17 cellular contexts compared by ENCODE assay signal in genomic region chr17:80888276-80889160, GRCh38.
DNase-seq lines count a peak whose midpoint lies in the region; ATAC-seq and TF ChIP-seq lines count a peak whose summit lies in the region.
"Had no signal": no experiment of that assay in that cellular context is flagged by ENCODE, and none has a peak within 500 bp of the region (broad histone marks: within the 10 kb centered on the region; RNA-seq: fewer than 3 reads in every experiment).

No MANE protein-coding gene starts in this region.

- no peaks in the 10 kb centered on the region for H3K9me3 ChIP-seq in CD4-positive, alpha-beta memory T cell (ENCODE audit: control insufficient read depth in 1 of 2, low read length in 2 of 2)
- H3K9me3 ChIP-seq in lower lobe of right lung (no peaks in the 10 kb centered on the region), gastroesophageal sphincter (no peaks in the 10 kb centered on the region)
- H3K9me3 ChIP-seq: ascending aorta, psoas muscle, SJSA1 had no signal

- peaks cover 67% of the 10 kb centered on the region for H3K36me3 Mint-ChIP-seq in activated CD8-positive, alpha-beta memory T cell treated with anti-CD3 and anti-CD28 coated beads, Interleukin-2, amount 10 ng/mL, durations not matched to agents 7 days and 5 days
- H3K36me3 Mint-ChIP-seq in CD4-positive, alpha-beta memory T cell = peaks cover 17 to 39% of the 10 kb centered on the region in 2 donors
- H3K36me3 Mint-ChIP-seq in activated T-helper 2 cell treated with anti-CD3 and anti-CD28 coated beads, Interferon-gamma antibody, Interleukin-2, Interleukin-4, amounts not matched to agents 10 μg/mL and 5 μg/mL and 100 μg/mL, durations not matched to agents 14 hours and 24 hours and 36 hours (ENCODE audit: low read depth) = peaks cover 78% of the 10 kb centered on the region

- POLR2A ChIA-PET in CD4-positive, alpha-beta memory T cell (lab: Charles Lee; ENCODE audit: partially characterized antibody) = interaction anchor here (0.8 to 1.7 kb wide), 5 partner anchors 11 to 434 kb away, joined by 3 to 10 read pairs (median 5); no protein-coding TSS in a partner anchor

- no peak for TF ChIP-seq EP300 in gastroesophageal sphincter (IDR thresholded peaks at IDR 0.05)

- TF ChIP-seq POLR2A in gastroesophageal sphincter (IDR thresholded peaks at IDR 0.05) = no peak

- peak overlapping the region; percentile 85 for H3K27ac ChIP-seq in CD4-positive, alpha-beta memory T cell (ENCODE audit: low read depth, low read length)
- H3K27ac ChIP-seq in lower lobe of right lung (no peak overlapping the region), gastroesophageal sphincter (no peak overlapping the region)
- H3K27ac ChIP-seq: ascending aorta, coronary artery, HL-60, psoas muscle, SJSA1 had no signal

- TF ChIP-seq CTCF in lower lobe of right lung (IDR thresholded peaks at IDR 0.05) = no peak
- TF ChIP-seq CTCF in gastroesophageal sphincter (IDR thresholded peaks at IDR 0.05) = no peak

- no peak for ATAC-seq in activated CD8-positive, alpha-beta memory T cell treated with anti-CD3 and anti-CD28 coated beads, Interleukin-2, amount 10 ng/mL, durations not matched to agents 7 days and 5 days
- ATAC-seq in lower lobe of right lung = no peak
- no peak for ATAC-seq in gastroesophageal sphincter
- no peak for ATAC-seq in GM18502 (IDR thresholded peaks at IDR 0.05; ENCODE audit: poor library complexity, unreplicated experiment)
- no peak for ATAC-seq in HG03045 (IDR thresholded peaks at IDR 0.05; ENCODE audit: unreplicated experiment)
- ATAC-seq: psoas muscle had no signal

- no peaks in the 10 kb centered on the region for H3K27me3 Mint-ChIP-seq in activated CD8-positive, alpha-beta memory T cell treated with anti-CD3 and anti-CD28 coated beads, Interleukin-2, amount 10 ng/mL, durations not matched to agents 7 days and 5 days
- no peaks in the 10 kb centered on the region for H3K27me3 Mint-ChIP-seq in CD4-positive, alpha-beta memory T cell
- no peaks in the 10 kb centered on the region for H3K27me3 Mint-ChIP-seq in activated T-helper 2 cell treated with anti-CD3 and anti-CD28 coated beads, Interferon-gamma antibody, Interleukin-2, Interleukin-4, amounts not matched to agents 10 μg/mL and 5 μg/mL and 100 μg/mL, durations not matched to agents 14 hours and 24 hours and 36 hours (ENCODE audit: low read depth)

- no peaks in the 10 kb centered on the region for H3K27me3 ChIP-seq in CD4-positive, alpha-beta memory T cell (ENCODE audit: insufficient read depth, low read length)
- H3K27me3 ChIP-seq in lower lobe of right lung (ENCODE audit: low read depth) (no peaks in the 10 kb centered on the region), gastroesophageal sphincter (no peaks in the 10 kb centered on the region)
- H3K27me3 ChIP-seq: ascending aorta, SJSA1 had no signal

- DNase-seq in activated CD8-positive, alpha-beta memory T cell treated with anti-CD3 and anti-CD28 coated beads, Interleukin-2, amount 10 ng/mL, durations not matched to agents 7 days and 5 days = no peak
- no peak for DNase-seq in activated CD8-positive, alpha-beta memory T cell treated with anti-CD3 and anti-CD28 coated beads, Interleukin-2, amount 50 U/mL, for 48 hours
- peak in 1 of 5 donors; percentile 30 for DNase-seq in CD4-positive, alpha-beta memory T cell
- DNase-seq in activated T-helper 2 cell treated with anti-CD3 and anti-CD28 coated beads, Interferon-gamma antibody, Interleukin-2, Interleukin-4, amounts not matched to agents 10 μg/mL and 5 μg/mL and 100 μg/mL, durations not matched to agents 14 hours and 24 hours and 36 hours (ENCODE audit: low spot score) = no peak
- peak; percentile 25 for DNase-seq in lower lobe of right lung
- DNase-seq: COR-L47, Karpas-422, NCI-H1436, NCI-H345 had no signal

- no peaks in the 10 kb centered on the region for H3K9me3 Mint-ChIP-seq in activated CD8-positive, alpha-beta memory T cell treated with anti-CD3 and anti-CD28 coated beads, Interleukin-2, amount 10 ng/mL, durations not matched to agents 7 days and 5 days (ENCODE audit: low read depth)
- H3K9me3 Mint-ChIP-seq in CD4-positive, alpha-beta memory T cell = peaks cover 0 to 3% (median 0%) of the 10 kb centered on the region in 8 donors
- H3K9me3 Mint-ChIP-seq in activated T-helper 2 cell treated with anti-CD3 and anti-CD28 coated beads, Interferon-gamma antibody, Interleukin-2, Interleukin-4, amounts not matched to agents 10 μg/mL and 5 μg/mL and 100 μg/mL, durations not matched to agents 14 hours and 24 hours and 36 hours = no peaks in the 10 kb centered on the region

- peak overlapping the region; percentile 59 for H3K4me3 Mint-ChIP-seq in activated CD8-positive, alpha-beta memory T cell treated with anti-CD3 and anti-CD28 coated beads, Interleukin-2, amount 10 ng/mL, durations not matched to agents 7 days and 5 days
- H3K4me3 Mint-ChIP-seq in CD4-positive, alpha-beta memory T cell = peak overlapping the region in 4 of 8 donors; percentile 36 to 72 (median 64)
- peak overlapping the region; percentile 62 for H3K4me3 Mint-ChIP-seq in activated T-helper 2 cell treated with anti-CD3 and anti-CD28 coated beads, Interferon-gamma antibody, Interleukin-2, Interleukin-4, amounts not matched to agents 10 μg/mL and 5 μg/mL and 100 μg/mL, durations not matched to agents 14 hours and 24 hours and 36 hours (ENCODE audit: low read depth)

- CTCF ChIA-PET in activated CD8-positive, alpha-beta memory T cell treated with anti-CD3 and anti-CD28 coated beads, Interleukin-2, amount 10 ng/mL, durations not matched to agents 7 days and 5 days (lab: Charles Lee) = interaction anchor here (1.4 to 2.7 kb wide), 3 partner anchors 8 to 11 kb away, joined by 6 to 19 read pairs (median 10); no protein-coding TSS in a partner anchor
- CTCF ChIA-PET in CD4-positive, alpha-beta memory T cell (lab: Charles Lee; ENCODE audit: partially characterized antibody) = interaction anchor here (2.5 kb wide), 1 partner anchor 10 kb away, joined by 9 read pairs; no protein-coding TSS in a partner anchor

- WGBS in gastroesophageal sphincter (ENCODE audit: low coverage in 1 of 2), 2 donors = 100% methylated on average over 1 of the region's 24 CpGs

- peaks cover 17% of the 10 kb centered on the region for H3K36me3 ChIP-seq in CD4-positive, alpha-beta memory T cell (ENCODE audit: insufficient read depth, low read length)
- peaks cover 64% of the 10 kb centered on the region for H3K36me3 ChIP-seq in lower lobe of right lung
- peaks cover 0 to 85% of the 10 kb centered on the region in 2 donors for H3K36me3 ChIP-seq in gastroesophageal sphincter

- peaks cover 57% of the 10 kb centered on the region for H3K4me1 Mint-ChIP-seq in activated CD8-positive, alpha-beta memory T cell treated with anti-CD3 and anti-CD28 coated beads, Interleukin-2, amount 10 ng/mL, durations not matched to agents 7 days and 5 days
- peaks cover 30 to 57% (median 40%) of the 10 kb centered on the region in 4 donors for H3K4me1 Mint-ChIP-seq in CD4-positive, alpha-beta memory T cell
- peaks cover 48% of the 10 kb centered on the region for H3K4me1 Mint-ChIP-seq in activated T-helper 2 cell treated with anti-CD3 and anti-CD28 coated beads, Interferon-gamma antibody, Interleukin-2, Interleukin-4, amounts not matched to agents 10 μg/mL and 5 μg/mL and 100 μg/mL, durations not matched to agents 14 hours and 24 hours and 36 hours (ENCODE audit: low read depth)

- no peak overlapping the region for H3K4me3 ChIP-seq in CD4-positive, alpha-beta memory T cell (ENCODE audit: low read length in 2 of 2)
- H3K4me3 ChIP-seq in lower lobe of right lung = no peak overlapping the region
- H3K4me3 ChIP-seq in gastroesophageal sphincter = no peak overlapping the region
- H3K4me3 ChIP-seq: ascending aorta, coronary artery, psoas muscle, SJSA1 had no signal

- intact Hi-C loops in CD4-positive, alpha-beta memory T cell (cut with micrococcal nuclease) = no loop called here
- intact Hi-C loops in activated T-helper 2 cell treated with anti-CD3 and anti-CD28 coated beads, Interferon-gamma antibody, Interleukin-2, Interleukin-4, amounts not matched to agents 10 μg/mL and 5 μg/mL and 100 μg/mL, durations not matched to agents 14 hours and 24 hours and 36 hours (cut with micrococcal nuclease) = no loop called here
- intact Hi-C loops in lower lobe of right lung (cut with DNase I) = no loop called here

- peaks cover 47% of the 10 kb centered on the region for H3K4me1 ChIP-seq in CD4-positive, alpha-beta memory T cell (ENCODE audit: insufficient read depth, low read length)
- H3K4me1 ChIP-seq in lower lobe of right lung (no peaks in the 10 kb centered on the region), gastroesophageal sphincter (peaks cover 0 to 28% (median 0%) of the 10 kb centered on the region in 3 donors)
- H3K4me1 ChIP-seq: psoas muscle had no signal

- H3K27ac Mint-ChIP-seq in activated CD8-positive, alpha-beta memory T cell treated with anti-CD3 and anti-CD28 coated beads, Interleukin-2, amount 10 ng/mL, durations not matched to agents 7 days and 5 days = peak overlapping the region; percentile 83
- H3K27ac Mint-ChIP-seq in CD4-positive, alpha-beta memory T cell = peak overlapping the region; percentile 69 to 95 (median 92)
- peak overlapping the region; percentile 84 for H3K27ac Mint-ChIP-seq in activated T-helper 2 cell treated with anti-CD3 and anti-CD28 coated beads, Interferon-gamma antibody, Interleukin-2, Interleukin-4, amounts not matched to agents 10 μg/mL and 5 μg/mL and 100 μg/mL, durations not matched to agents 14 hours and 24 hours and 36 hours
